ENCODE assay signal across 1 cellular context in the genomic region with DNA sequence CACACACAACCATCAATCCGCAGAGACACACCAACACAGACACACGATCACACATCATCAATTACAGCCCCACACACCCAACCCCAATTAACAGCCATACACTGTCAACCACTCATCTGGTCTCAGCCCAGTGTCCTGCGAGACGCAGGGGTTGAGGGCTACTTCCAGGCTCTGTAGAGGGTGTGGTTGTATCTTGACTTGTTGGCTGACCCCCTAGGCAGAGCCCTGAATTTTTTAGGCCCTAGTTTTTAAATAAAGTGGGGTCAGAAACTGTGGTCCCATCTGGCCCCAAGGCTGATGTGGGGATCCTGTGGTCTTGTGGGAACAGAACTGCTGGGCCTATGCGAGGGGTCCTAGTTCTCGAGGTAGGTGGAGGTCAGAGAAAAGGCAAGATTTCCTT.
TF ChIP-seq lines count a peak whose summit lies in the region.

No MANE protein-coding gene starts in this region.

TF ChIP-seq in H1, 55 proteins besides CTCF, POLR2A, EP300 and RAD21:
- TF ChIP-seq CBX5 (IDR thresholded peaks at IDR 0.05; ENCODE audit: low read depth, low read length) (no peak), BACH1 (IDR thresholded peaks at IDR 0.05; ENCODE audit: low read length) (no peak)
- TF ChIP-seq, protein P1, sequence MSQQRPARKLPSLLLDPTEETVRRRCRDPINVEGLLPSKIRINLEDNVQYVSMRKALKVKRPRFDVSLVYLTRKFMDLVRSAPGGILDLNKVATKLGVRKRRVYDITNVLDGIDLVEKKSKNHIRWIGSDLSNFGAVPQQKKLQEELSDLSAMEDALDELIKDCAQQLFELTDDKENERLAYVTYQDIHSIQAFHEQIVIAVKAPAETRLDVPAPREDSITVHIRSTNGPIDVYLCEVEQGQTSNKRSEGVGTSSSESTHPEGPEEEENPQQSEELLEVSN (IDR thresholded peaks at IDR 0.05), result no peak
TF ChIP-seq in H1: peak in this region for 0.
